Comparison of ENCODE assay signal across 21 cellular contexts in genomic region chr16:75225678-75226515, GRCh38. TPM values are rescaled to one million over a fixed set of nuclear protein-coding genes. Genes with fewer than 3 reads are reported as not detected.
"Had no signal": no experiment of that assay in that cellular context is flagged by ENCODE, and none has a peak within 500 bp of the region (broad histone marks: within the 10 kb centered on the region; RNA-seq: fewer than 3 reads in every experiment).

No MANE protein-coding gene starts in this region.

- H3K4me1 ChIP-seq: tibial nerve had no signal

- ATAC-seq: activated naive CD8-positive, alpha-beta T cell treated with anti-CD3 and anti-CD28 coated beads, Interleukin-2, amount 50 U/mL, for 24 hours; activated T-helper 17 cell treated with anti-CD3 and anti-CD28 coated beads, Interleukin-2, amount 50 U/mL, for 72 hours; T-helper 17 cell had no signal

- H3K36me3 ChIP-seq: ovary had no signal

- H3K4me2 ChIP-seq: hepatocyte had no signal

- H3K79me2 ChIP-seq: hepatocyte had no signal

- H2AFZ ChIP-seq: hepatocyte had no signal

- H3K4me3 Mint-ChIP-seq: activated naive CD8-positive, alpha-beta T cell treated with anti-CD3 and anti-CD28 coated beads, Interleukin-2, amount 50 U/mL, for 24 hours; activated T-helper 17 cell treated with anti-CD3 and anti-CD28 coated beads, Interleukin-2, amount 50 U/mL, for 72 hours; nephron progenitor cell; T-helper 17 cell had no signal

- DNase-seq: activated CD4-positive, alpha-beta T cell treated with anti-CD3 and anti-CD28 coated beads, Interleukin-2, amount 50 U/mL, for 48 hours; activated naive CD4-positive, alpha-beta T cell treated with Interleukin-2 at 50 U/mL for 16 hours; activated naive CD8-positive, alpha-beta T cell treated with anti-CD3 and anti-CD28 coated beads, Interleukin-2, amount 50 U/mL, for 24 hours; dorsolateral prefrontal cortex; nephron progenitor cell; ovary; retina; stimulated activated CD4-positive, alpha-beta T cell treated with anti-CD3 and anti-CD28 coated beads, Interleukin-4, amount 100 ng/mL, for 4 hours; stimulated activated CD8-positive, alpha-beta memory T cell treated with anti-CD3 and anti-CD28 coated beads, Interleukin-4, amount 100 ng/mL, for 48 hours; stimulated activated naive CD4-positive, alpha-beta T cell treated with Interleukin-2 at 50 U/mL for 16 hours; substantia nigra; T-helper 17 cell had no signal

- H3K9me3 Mint-ChIP-seq: activated naive CD8-positive, alpha-beta T cell treated with anti-CD3 and anti-CD28 coated beads, Interleukin-2, amount 50 U/mL, for 24 hours; activated T-helper 17 cell treated with anti-CD3 and anti-CD28 coated beads, Interleukin-2, amount 50 U/mL, for 72 hours; nephron progenitor cell had no signal

- H3K27ac ChIP-seq: hepatocyte, ovary, tibial nerve, WERI-Rb-1 had no signal

- H3K9me3 ChIP-seq: ovary, tibial nerve had no signal

- H3K27ac Mint-ChIP-seq: activated naive CD8-positive, alpha-beta T cell treated with anti-CD3 and anti-CD28 coated beads, Interleukin-2, amount 50 U/mL, for 24 hours; activated T-helper 17 cell treated with anti-CD3 and anti-CD28 coated beads, Interleukin-2, amount 50 U/mL, for 72 hours; nephron progenitor cell; T-helper 17 cell had no signal

- H3K4me3 ChIP-seq: dorsolateral prefrontal cortex, hepatocyte, ovary, tibial nerve had no signal

- H3K4me1 Mint-ChIP-seq: activated naive CD8-positive, alpha-beta T cell treated with anti-CD3 and anti-CD28 coated beads, Interleukin-2, amount 50 U/mL, for 24 hours; activated T-helper 17 cell treated with anti-CD3 and anti-CD28 coated beads, Interleukin-2, amount 50 U/mL, for 72 hours had no signal

- H3K27me3 ChIP-seq: hepatocyte, ovary had no signal

RNA-seq across cellular contexts. Expression of gene CTRB1, which starts 7.1 kb away (rescaled TPM):
- total RNA-seq: activated T-helper 17 cell treated with anti-CD3 and anti-CD28 coated beads, Interleukin-2, amount 50 U/mL, for 72 hours; bronchial epithelial cell; hepatocyte; liver; skeletal muscle tissue; T-helper 17 cell had no signal
- polyA plus RNA-seq: keratinocyte, liver, ovary had no signal

RNA-seq across cellular contexts. Expression of gene CTRB2, which starts 18.9 kb away (rescaled TPM):
- total RNA-seq: activated T-helper 17 cell treated with anti-CD3 and anti-CD28 coated beads, Interleukin-2, amount 50 U/mL, for 72 hours; bronchial epithelial cell; esophagus mucosa; hepatocyte; skeletal muscle tissue; T-helper 17 cell had no signal
- polyA plus RNA-seq: keratinocyte had no signal
